Comparison of ENCODE assay signal across 8 cellular contexts in the genomic region with DNA sequence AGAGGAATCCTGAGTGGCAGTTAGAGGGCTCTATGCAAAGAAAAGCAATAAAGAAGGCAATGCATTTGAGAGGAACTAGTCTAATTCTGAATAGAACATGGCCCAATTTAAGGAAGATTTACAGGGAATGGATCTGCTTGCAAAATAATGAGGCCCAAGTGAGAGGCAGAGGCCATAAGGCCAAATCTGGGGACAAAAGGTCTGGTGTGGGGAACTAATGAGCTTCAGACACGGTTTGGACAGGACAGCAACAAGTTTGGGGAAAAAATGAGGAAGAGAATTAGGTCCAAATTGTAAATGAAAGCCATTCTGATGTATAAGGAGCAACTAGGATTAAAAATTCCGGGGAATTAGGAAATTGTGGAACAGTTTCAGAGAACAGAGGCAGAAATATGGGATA.
DNase-seq lines count a peak whose midpoint lies in the region; ATAC-seq and TF ChIP-seq lines count a peak whose summit lies in the region.

No MANE protein-coding gene starts in this region.

- DNase-seq in BE2C (no peak), LNCaP clone FGC (ENCODE audit: low read depth) (no peak), NAMALWA (ENCODE audit: low spot score) (no peak), LoVo (ENCODE audit: low spot score) (no peak)

- no peaks in the 10 kb centered on the region for H3K9me3 Mint-ChIP-seq in nephron

- TF ChIP-seq CTCF in BE2C (IDR thresholded peaks at IDR 0.05; ENCODE audit: low read depth, low read length), result no peak
- no peak for TF ChIP-seq CTCF in LNCaP clone FGC (IDR thresholded peaks at IDR 0.05; ENCODE audit: control insufficient read depth, extremely low read depth, insufficient read depth)
- no peak for TF ChIP-seq CTCF in nephron (IDR thresholded peaks at IDR 0.05; ENCODE audit: unreplicated experiment in 3 of 3)

- no peak for ATAC-seq in GM21528 (IDR thresholded peaks at IDR 0.05; ENCODE audit: low FRiP score, unreplicated experiment)
- no peak for ATAC-seq in GM21786 (IDR thresholded peaks at IDR 0.05; ENCODE audit: unreplicated experiment)

- H3K27me3 ChIP-seq in BE2C, result no peaks in the 10 kb centered on the region
- H3K27me3 ChIP-seq in duodenal mucosa (ENCODE audit: control insufficient read depth in 1 of 2, insufficient read depth in 2 of 2, low read length in 2 of 2), result no peaks in the 10 kb centered on the region

- peaks cover 4% of the 10 kb centered on the region for H3K36me3 Mint-ChIP-seq in nephron (ENCODE audit: low read depth)

- H3K9me3 ChIP-seq in BE2C (no peaks in the 10 kb centered on the region), duodenal mucosa (ENCODE audit: control insufficient read depth in 1 of 2, low read length in 2 of 2) (no peaks in the 10 kb centered on the region)

- H3K4me3 ChIP-seq in BE2C (ENCODE audit: low read depth, low read length), result peak overlapping the region; percentile 90
- H3K4me3 ChIP-seq in LNCaP clone FGC (ENCODE audit: low read depth, low read length), result peak overlapping the region; percentile 91
- H3K4me3 ChIP-seq in duodenal mucosa (ENCODE audit: low read depth in 1 of 2, low read length in 2 of 2), result peak overlapping the region; percentile 89 to 92

- H3K9ac ChIP-seq in duodenal mucosa (ENCODE audit: low read depth in 1 of 2, low read length in 2 of 2), result peak overlapping the region; percentile 16 to 85

- H3K4me1 ChIP-seq in BE2C, result peaks cover 32% of the 10 kb centered on the region
- peaks cover 40 to 44% of the 10 kb centered on the region in 2 donors for H3K4me1 ChIP-seq in duodenal mucosa (ENCODE audit: control insufficient read depth in 1 of 2, insufficient read depth in 2 of 2, low read length in 2 of 2)

- H3K36me3 ChIP-seq in BE2C (no peaks in the 10 kb centered on the region), duodenal mucosa (ENCODE audit: control insufficient read depth in 1 of 2, insufficient read depth in 2 of 2, low read length in 2 of 2) (no peaks in the 10 kb centered on the region)

- peak overlapping the region; percentile 92 to 95 (median 94) for H3K27ac Mint-ChIP-seq in nephron

- H3K27me3 Mint-ChIP-seq in nephron (ENCODE audit: low read depth), result no peaks in the 10 kb centered on the region

- H3K4me3 Mint-ChIP-seq in nephron, result peak overlapping the region; percentile 88 to 94 (median 92)

- peaks cover 64% of the 10 kb centered on the region for H3K4me1 Mint-ChIP-seq in nephron

- no peak overlapping the region for H3K27ac ChIP-seq in duodenal mucosa (ENCODE audit: low read depth, low read length)
